ENCODE assay signal across 22 cellular contexts in genomic region chr1:201423655-201424610, GRCh38. TPM values are rescaled to one million over a fixed set of nuclear protein-coding genes. Genes with fewer than 3 reads are reported as not detected.
DNase-seq lines count a peak whose midpoint lies in the region; ATAC-seq, FAIRE-seq and TF ChIP-seq lines count a peak whose summit lies in the region.
"Had no signal": no experiment of that assay in that cellular context is flagged by ENCODE, and none has a peak within 500 bp of the region (broad histone marks: within the 10 kb centered on the region; RNA-seq: fewer than 3 reads in every experiment).

No MANE protein-coding gene starts in this region.

- H3K27ac ChIP-seq in aorta (ENCODE audit: low read depth in 1 of 2, low read length in 2 of 2), result no peak overlapping the region

- no peaks in the 10 kb centered on the region for H3K4me1 ChIP-seq in aorta (ENCODE audit: control insufficient read depth in 1 of 2, insufficient read depth in 2 of 2, low read length in 2 of 2)

- peak; percentile 50 for DNase-seq in LHCN-M2 (ENCODE audit: low read depth)
- peak; percentile 34 for DNase-seq in SK-N-DZ (ENCODE audit: low spot score)
- no peak for DNase-seq in neural crest cell (ENCODE audit: low read depth, low spot score)
- peak; percentile 25 to 41 for DNase-seq in aorta
- no peak for DNase-seq in stimulated activated CD4-positive, alpha-beta T cell treated with anti-CD3 and anti-CD28 coated beads, Interleukin-2, amount 100 ng/mL, for 48 hours
- DNase-seq in GM12891 (ENCODE audit: insufficient read length, low spot score), result no peak
- DNase-seq in chondrocyte (ENCODE audit: low spot score), result no peak
- DNase-seq: CD8-positive, alpha-beta memory T cell; GDM1; HFFc6; KG1; NCI-H1092; NCI-H146; NCI-H2081 treated with DMSO at 0.1 percent for 48 hours; NCI-H2227 treated with DMSO at 0.1 percent for 48 hours; NCI-H69; RPMI8226; SIG-M5 had no signal

- no peaks in the 10 kb centered on the region for H3K36me3 Mint-ChIP-seq in neural crest cell (ENCODE audit: low read depth)
- H3K36me3 Mint-ChIP-seq in chondrocyte (ENCODE audit: low read depth), result no peaks in the 10 kb centered on the region
- H3K36me3 Mint-ChIP-seq: CD8-positive, alpha-beta memory T cell had no signal

- H3K4me3 ChIP-seq in aorta (ENCODE audit: low read length in 2 of 2), result no peak overlapping the region

- no peak for TF ChIP-seq CTCF in neural crest cell (conservative IDR thresholded peaks at IDR 0.05)
- TF ChIP-seq CTCF in chondrocyte (IDR thresholded peaks at IDR 0.05), result no peak

- FAIRE-seq in GM12891 (lab: Jason Lieb, UNC), result no peak
- FAIRE-seq: GM12892 had no signal

- H3K4me1 Mint-ChIP-seq in neural crest cell (peaks cover 33% of the 10 kb centered on the region), chondrocyte (ENCODE audit: low read depth) (peaks cover 30% of the 10 kb centered on the region)

- H3K9me3 ChIP-seq in aorta (ENCODE audit: control insufficient read depth, low read length), result no peaks in the 10 kb centered on the region

- no peak for ATAC-seq in aorta (ENCODE audit: low FRiP score)

- H3K4me3 Mint-ChIP-seq in neural crest cell, result no peak overlapping the region
- H3K4me3 Mint-ChIP-seq in chondrocyte (ENCODE audit: unreplicated experiment), result no peak overlapping the region
- H3K4me3 Mint-ChIP-seq: CD8-positive, alpha-beta memory T cell; HFFc6 had no signal

- no peaks in the 10 kb centered on the region for H3K36me3 ChIP-seq in aorta (ENCODE audit: control insufficient read depth in 1 of 2, insufficient read depth in 2 of 2, low read length in 1 of 2)

- TF ChIP-seq POLR2A in GM12891 (IDR thresholded peaks at IDR 0.05; ENCODE audit: low read depth, low read length), result no peak

- no peaks in the 10 kb centered on the region for H3K27me3 Mint-ChIP-seq in neural crest cell (ENCODE audit: low read depth)
- H3K27me3 Mint-ChIP-seq in chondrocyte (ENCODE audit: low read depth), result no peaks in the 10 kb centered on the region

- H3K27ac Mint-ChIP-seq in neural crest cell (ENCODE audit: unreplicated experiment) (peak overlapping the region; percentile 57), chondrocyte (ENCODE audit: unreplicated experiment) (no peak overlapping the region)
- H3K27ac Mint-ChIP-seq: HFFc6 had no signal

- WGBS in aorta, 2 donors, result 96 to 97% methylated on average over 11 of the region's 11 CpGs

- H3K27me3 ChIP-seq in aorta (ENCODE audit: control insufficient read depth in 1 of 2, insufficient read depth in 2 of 2, low read length in 1 of 2), result no peaks in the 10 kb centered on the region

- intact Hi-C loops in aorta (cut with DNase I), result no loop called here

- H3K9me3 Mint-ChIP-seq in neural crest cell (no peaks in the 10 kb centered on the region), chondrocyte (ENCODE audit: low read depth) (no peaks in the 10 kb centered on the region)
- H3K9me3 Mint-ChIP-seq: CD8-positive, alpha-beta memory T cell; HFFc6 had no signal

TF ChIP-seq in GM12891, 5 proteins besides CTCF, POLR2A, EP300 and RAD21:
- TF ChIP-seq PAX5 (IDR thresholded peaks at IDR 0.05; ENCODE audit: insufficient read depth, low read length, severe bottlenecking), result no peak
- TF ChIP-seq POLR2AphosphoS5 (IDR thresholded peaks at IDR 0.05; ENCODE audit: low read depth, low read length), result no peak
- no peak for TF ChIP-seq TAF1 (IDR thresholded peaks at IDR 0.05; ENCODE audit: low read depth, low read length)
- no peak for TF ChIP-seq SPI1 (IDR thresholded peaks at IDR 0.05; ENCODE audit: low read depth, low read length)

RNA-seq across cellular contexts. Expression of gene TNNI1, which starts 2.4 kb away (rescaled TPM):
- total RNA-seq in LHCN-M2 (2014; rRNA removed), result 1.7 and 25.7 TPM in 2 replicates
- polyA plus RNA-seq in LHCN-M2 (2012), result 98.0 TPM
- 3.8 and 6.7 TPM in 2 replicates for polyA plus RNA-seq in SK-N-DZ (2014; cell fraction: cytosol; rRNA removed)
- 1.3 and 3.4 TPM in 2 replicates for polyA plus RNA-seq in SK-N-DZ (2014; cell fraction: nucleus; rRNA removed)
- total RNA-seq in neural crest cell, result 0.30 and 0.93 TPM in 2 replicates
- total RNA-seq in aorta, result not detected
- polyA plus RNA-seq in aorta, result under 1 TPM; 0.38 to 0.61 TPM
- 0.50 TPM for polyA plus RNA-seq in GM12891 (2012; ENCODE audit: low read depth, missing spikeins)
- 8.0 to 10.0 TPM (median 8.8 TPM) in 3 replicates for total RNA-seq in chondrocyte
- total RNA-seq: CD8-positive, alpha-beta memory T cell; H4; HFFc6; MCF 10A had no signal
- polyA plus RNA-seq: CD8-positive, alpha-beta memory T cell had no signal

RNA-seq across cellular contexts. Expression of gene LAD1, which starts 24.8 kb away (rescaled TPM):
- total RNA-seq in LHCN-M2 (2014; rRNA removed) (0.64 and 2.2 TPM in 2 replicates), neural crest cell (not detected in 2 replicates), aorta (under 1 TPM in 1 of 2 donors, not detected in 1; 0.71 TPM), chondrocyte (0.17 to 0.34 TPM in 2 of 3 replicates, not detected in the other)
- 1.5 TPM for polyA plus RNA-seq in LHCN-M2 (2012)
- polyA plus RNA-seq in SK-N-DZ (2014; cell fraction: cytosol; rRNA removed), result 0.16 TPM in 1 of 2 replicates, not detected in the other
- not detected in 2 replicates for polyA plus RNA-seq in SK-N-DZ (2014; cell fraction: nucleus; rRNA removed)
- polyA plus RNA-seq in aorta, result 10 to 100 TPM in 1 of 2 donors, under 1 TPM in 1; 0.82 to 33.8 TPM
- polyA plus RNA-seq in GM12891 (2012; ENCODE audit: low read depth, missing spikeins), result 0.30 TPM
- total RNA-seq: CD8-positive, alpha-beta memory T cell; H4; HFFc6 had no signal
- polyA plus RNA-seq: BJ; CD8-positive, alpha-beta memory T cell had no signal

RNA-seq across cellular contexts. Expression of gene PHLDA3, which starts 45.1 kb away (rescaled TPM):
- total RNA-seq in LHCN-M2 (2014; rRNA removed) (74.8 and 126 TPM in 2 replicates), neural crest cell (10.7 and 12.6 TPM in 2 replicates), aorta (10 to 100 TPM; 66.1 to 71.6 TPM), chondrocyte (111 to 120 TPM (median 115 TPM) in 3 replicates)
- polyA plus RNA-seq in LHCN-M2 (2012), result 124 TPM
- polyA plus RNA-seq in SK-N-DZ (2014; cell fraction: cytosol; rRNA removed), result 1.3 and 1.5 TPM in 2 replicates
- 1.5 and 2.3 TPM in 2 replicates for polyA plus RNA-seq in SK-N-DZ (2014; cell fraction: nucleus; rRNA removed)
- polyA plus RNA-seq in aorta, result 10 to 100 TPM; 33.7 to 46.1 TPM
- polyA plus RNA-seq in GM12891 (2012; ENCODE audit: low read depth, missing spikeins), result 19.4 TPM

RNA-seq across cellular contexts. Expression of gene TNNT2, which starts 46.5 kb away (rescaled TPM):
- total RNA-seq in LHCN-M2 (2014; rRNA removed) (62.1 and 156 TPM in 2 replicates), neural crest cell (not detected in 2 replicates), aorta (under 1 TPM; 0.21 to 0.36 TPM), chondrocyte (20.3 to 21.6 TPM (median 21.2 TPM) in 3 replicates)
- 624 TPM for polyA plus RNA-seq in LHCN-M2 (2012)
- polyA plus RNA-seq in SK-N-DZ (2014; cell fraction: cytosol; rRNA removed), result 1.2 and 4.1 TPM in 2 replicates
- polyA plus RNA-seq in SK-N-DZ (2014; cell fraction: nucleus; rRNA removed), result 4.4 and 4.5 TPM in 2 replicates
- 10 to 100 TPM in 1 of 2 donors, 1 to 10 TPM in 1; 1.0 to 24.0 TPM for polyA plus RNA-seq in aorta
- 0.18 TPM for polyA plus RNA-seq in GM12891 (2012; ENCODE audit: low read depth, missing spikeins)
- total RNA-seq: CD8-positive, alpha-beta memory T cell; H4; HFFc6 had no signal
- polyA plus RNA-seq: BJ; CD8-positive, alpha-beta memory T cell had no signal

Comparison
In these comparisons a context has a peak if more than half of its experiments do, and no peak if none do; other contexts are left out.
1. DNase-seq: peak in LHCN-M2 (single experiment), SK-N-DZ (single experiment) and aorta (2 of 2); none in neural crest cell (single experiment), stimulated activated CD4-positive, alpha-beta T cell treated with anti-CD3 and anti-CD28 coated beads, Interleukin-2, amount 100 ng/mL, for 48 hours (0 of 2), GM12891 (single experiment) and chondrocyte (single experiment).